In the genomic region with DNA sequence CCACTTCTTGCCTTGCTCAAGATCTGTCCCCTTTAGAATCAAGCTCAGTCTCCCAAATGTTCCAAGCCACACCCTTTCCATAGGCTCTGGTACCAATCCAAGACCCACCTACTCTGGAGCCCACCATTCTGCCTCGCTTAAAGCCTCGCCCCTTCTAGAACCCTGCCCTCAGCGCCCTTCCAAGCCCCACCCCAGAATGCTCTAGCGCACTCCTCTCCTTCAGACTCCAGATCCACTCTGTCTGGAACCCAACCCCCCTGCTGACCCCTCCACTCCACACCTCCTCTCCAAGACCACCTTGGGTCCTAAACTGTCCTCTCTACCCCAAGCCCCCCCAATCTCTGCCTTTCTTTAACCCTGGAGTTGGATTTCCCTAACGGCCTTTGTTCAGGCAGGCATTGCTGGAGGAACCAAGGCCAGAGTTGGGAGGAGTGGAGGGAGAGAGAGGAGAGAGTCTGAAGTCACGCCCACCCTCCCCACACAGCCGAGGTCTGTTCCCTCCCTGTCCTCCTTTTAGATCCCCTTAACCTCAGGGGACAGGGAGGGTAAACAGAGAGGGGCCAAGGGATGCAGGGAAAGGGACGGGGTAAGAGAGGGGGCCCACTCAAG, we compare ENCODE assay signal across 1 cellular context.
A peak's percentile ranks its signal among the peaks of the same experiment; 100 is the strongest.
TF ChIP-seq lines count a peak whose summit lies in the region.

No MANE protein-coding gene starts in this region.

TF ChIP-seq in K562, 482 proteins besides CTCF, POLR2A, EP300 and RAD21:
- TF ChIP-seq ETV6 (IDR thresholded peaks at IDR 0.05; ENCODE audit: borderline replicate concordance in 1 of 2, low read depth in 2 of 2, low read length in 1 of 2) (no peak), ETV6 (CRISPR knock-in tag; IDR thresholded peaks at IDR 0.05; ENCODE audit: borderline replicate concordance) (no peak), FOXP4 (CRISPR knock-in tag; IDR thresholded peaks at IDR 0.05; ENCODE audit: borderline replicate concordance) (no peak), ARID1B (IDR thresholded peaks at IDR 0.05) (no peak), ZBTB7A (IDR thresholded peaks at IDR 0.05; ENCODE audit: borderline replicate concordance, control insufficient read depth, low read depth, low read length) (peak; percentile 28; the same call in 1 of the 2 replicates), HOXB6 (CRISPR knock-in tag; IDR thresholded peaks at IDR 0.05; ENCODE audit: borderline replicate concordance) (no peak), ZBTB33 (CRISPR knock-in tag; IDR thresholded peaks at IDR 0.05) (peak; percentile 82), EHMT2 (IDR thresholded peaks at IDR 0.05) (no peak), NRF1 (conservative IDR thresholded peaks at IDR 0.05 in 1 of 2, IDR thresholded peaks at IDR 0.05 in 1 of 2) (no peak), RCOR1 (IDR thresholded peaks at IDR 0.05; ENCODE audit: borderline replicate concordance in 1 of 2, low read depth in 2 of 2, low read length in 2 of 2) (no peak)
- TF ChIP-seq, protein P1, sequence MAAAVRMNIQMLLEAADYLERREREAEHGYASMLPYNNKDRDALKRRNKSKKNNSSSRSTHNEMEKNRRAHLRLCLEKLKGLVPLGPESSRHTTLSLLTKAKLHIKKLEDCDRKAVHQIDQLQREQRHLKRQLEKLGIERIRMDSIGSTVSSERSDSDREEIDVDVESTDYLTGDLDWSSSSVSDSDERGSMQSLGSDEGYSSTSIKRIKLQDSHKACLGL (CRISPR knock-in tag; IDR thresholded peaks at IDR 0.05; ENCODE audit: borderline replicate concordance, poor library complexity, severe bottlenecking), result no peak
- TF ChIP-seq, protein P2, sequence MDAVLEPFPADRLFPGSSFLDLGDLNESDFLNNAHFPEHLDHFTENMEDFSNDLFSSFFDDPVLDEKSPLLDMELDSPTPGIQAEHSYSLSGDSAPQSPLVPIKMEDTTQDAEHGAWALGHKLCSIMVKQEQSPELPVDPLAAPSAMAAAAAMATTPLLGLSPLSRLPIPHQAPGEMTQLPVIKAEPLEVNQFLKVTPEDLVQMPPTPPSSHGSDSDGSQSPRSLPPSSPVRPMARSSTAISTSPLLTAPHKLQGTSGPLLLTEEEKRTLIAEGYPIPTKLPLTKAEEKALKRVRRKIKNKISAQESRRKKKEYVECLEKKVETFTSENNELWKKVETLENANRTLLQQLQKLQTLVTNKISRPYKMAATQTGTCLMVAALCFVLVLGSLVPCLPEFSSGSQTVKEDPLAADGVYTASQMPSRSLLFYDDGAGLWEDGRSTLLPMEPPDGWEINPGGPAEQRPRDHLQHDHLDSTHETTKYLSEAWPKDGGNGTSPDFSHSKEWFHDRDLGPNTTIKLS (IDR thresholded peaks at IDR 0.05; ENCODE audit: borderline replicate concordance, low read depth), result peak; percentile 83; the same call in 1 of the 2 replicates
- TF ChIP-seq, protein P3, sequence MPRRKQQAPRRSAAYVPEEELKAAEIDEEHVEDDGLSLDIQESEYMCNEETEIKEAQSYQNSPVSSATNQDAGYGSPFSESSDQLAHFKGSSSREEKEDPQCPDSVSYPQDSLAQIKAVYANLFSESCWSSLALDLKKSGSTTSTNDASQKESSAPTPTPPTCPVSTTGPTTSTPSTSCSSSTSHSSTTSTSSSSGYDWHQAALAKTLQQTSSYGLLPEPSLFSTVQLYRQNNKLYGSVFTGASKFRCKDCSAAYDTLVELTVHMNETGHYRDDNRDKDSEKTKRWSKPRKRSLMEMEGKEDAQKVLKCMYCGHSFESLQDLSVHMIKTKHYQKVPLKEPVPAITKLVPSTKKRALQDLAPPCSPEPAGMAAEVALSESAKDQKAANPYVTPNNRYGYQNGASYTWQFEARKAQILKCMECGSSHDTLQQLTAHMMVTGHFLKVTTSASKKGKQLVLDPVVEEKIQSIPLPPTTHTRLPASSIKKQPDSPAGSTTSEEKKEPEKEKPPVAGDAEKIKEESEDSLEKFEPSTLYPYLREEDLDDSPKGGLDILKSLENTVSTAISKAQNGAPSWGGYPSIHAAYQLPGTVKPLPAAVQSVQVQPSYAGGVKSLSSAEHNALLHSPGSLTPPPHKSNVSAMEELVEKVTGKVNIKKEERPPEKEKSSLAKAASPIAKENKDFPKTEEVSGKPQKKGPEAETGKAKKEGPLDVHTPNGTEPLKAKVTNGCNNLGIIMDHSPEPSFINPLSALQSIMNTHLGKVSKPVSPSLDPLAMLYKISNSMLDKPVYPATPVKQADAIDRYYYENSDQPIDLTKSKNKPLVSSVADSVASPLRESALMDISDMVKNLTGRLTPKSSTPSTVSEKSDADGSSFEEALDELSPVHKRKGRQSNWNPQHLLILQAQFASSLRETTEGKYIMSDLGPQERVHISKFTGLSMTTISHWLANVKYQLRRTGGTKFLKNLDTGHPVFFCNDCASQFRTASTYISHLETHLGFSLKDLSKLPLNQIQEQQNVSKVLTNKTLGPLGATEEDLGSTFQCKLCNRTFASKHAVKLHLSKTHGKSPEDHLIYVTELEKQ (CRISPR knock-in tag; IDR thresholded peaks at IDR 0.05), result no peak
- TF ChIP-seq, protein P4, sequence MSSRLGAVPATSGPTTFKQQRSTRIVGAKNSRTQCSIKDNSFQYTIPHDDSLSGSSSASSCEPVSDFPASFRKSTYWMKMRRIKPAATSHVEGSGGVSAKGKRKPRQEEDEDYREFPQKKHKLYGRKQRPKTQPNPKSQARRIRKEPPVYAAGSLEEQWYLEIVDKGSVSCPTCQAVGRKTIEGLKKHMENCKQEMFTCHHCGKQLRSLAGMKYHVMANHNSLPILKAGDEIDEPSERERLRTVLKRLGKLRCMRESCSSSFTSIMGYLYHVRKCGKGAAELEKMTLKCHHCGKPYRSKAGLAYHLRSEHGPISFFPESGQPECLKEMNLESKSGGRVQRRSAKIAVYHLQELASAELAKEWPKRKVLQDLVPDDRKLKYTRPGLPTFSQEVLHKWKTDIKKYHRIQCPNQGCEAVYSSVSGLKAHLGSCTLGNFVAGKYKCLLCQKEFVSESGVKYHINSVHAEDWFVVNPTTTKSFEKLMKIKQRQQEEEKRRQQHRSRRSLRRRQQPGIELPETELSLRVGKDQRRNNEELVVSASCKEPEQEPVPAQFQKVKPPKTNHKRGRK (tag; IDR thresholded peaks at IDR 0.05), result no peak
